ENCODE assay signal across 2 cellular contexts in the genomic region with DNA sequence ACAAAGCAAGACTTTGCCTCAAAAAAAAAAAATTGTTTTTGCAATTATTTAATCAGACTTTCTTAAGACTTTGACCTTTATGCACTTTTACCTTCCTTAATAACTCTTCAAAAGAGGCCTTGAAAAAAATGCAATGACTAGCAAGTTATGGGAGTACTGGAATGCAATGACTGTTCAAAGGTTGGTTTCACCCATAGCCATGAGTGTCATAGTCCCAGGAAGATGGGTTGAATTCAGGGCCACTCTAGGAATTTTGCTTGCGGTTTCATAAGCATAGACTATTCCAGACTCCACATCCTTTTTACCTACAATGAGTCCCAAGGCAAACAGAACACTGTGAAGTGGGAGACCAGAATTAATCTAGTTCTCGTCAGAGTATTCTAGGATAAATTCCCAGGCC.
TF ChIP-seq lines count a peak whose summit lies in the region.

No MANE protein-coding gene starts in this region.

TF ChIP-seq in HepG2, 621 proteins besides CTCF, POLR2A, EP300 and RAD21 (continues in another document):
- TF ChIP-seq SALL1 (CRISPR knock-in tag; IDR thresholded peaks at IDR 0.05): peak; percentile 14; the same call in 1 of the 2 replicates
- no peak for TF ChIP-seq ATRX (CRISPR knock-in tag; IDR thresholded peaks at IDR 0.05; ENCODE audit: borderline replicate concordance)
- TF ChIP-seq, protein P1, sequence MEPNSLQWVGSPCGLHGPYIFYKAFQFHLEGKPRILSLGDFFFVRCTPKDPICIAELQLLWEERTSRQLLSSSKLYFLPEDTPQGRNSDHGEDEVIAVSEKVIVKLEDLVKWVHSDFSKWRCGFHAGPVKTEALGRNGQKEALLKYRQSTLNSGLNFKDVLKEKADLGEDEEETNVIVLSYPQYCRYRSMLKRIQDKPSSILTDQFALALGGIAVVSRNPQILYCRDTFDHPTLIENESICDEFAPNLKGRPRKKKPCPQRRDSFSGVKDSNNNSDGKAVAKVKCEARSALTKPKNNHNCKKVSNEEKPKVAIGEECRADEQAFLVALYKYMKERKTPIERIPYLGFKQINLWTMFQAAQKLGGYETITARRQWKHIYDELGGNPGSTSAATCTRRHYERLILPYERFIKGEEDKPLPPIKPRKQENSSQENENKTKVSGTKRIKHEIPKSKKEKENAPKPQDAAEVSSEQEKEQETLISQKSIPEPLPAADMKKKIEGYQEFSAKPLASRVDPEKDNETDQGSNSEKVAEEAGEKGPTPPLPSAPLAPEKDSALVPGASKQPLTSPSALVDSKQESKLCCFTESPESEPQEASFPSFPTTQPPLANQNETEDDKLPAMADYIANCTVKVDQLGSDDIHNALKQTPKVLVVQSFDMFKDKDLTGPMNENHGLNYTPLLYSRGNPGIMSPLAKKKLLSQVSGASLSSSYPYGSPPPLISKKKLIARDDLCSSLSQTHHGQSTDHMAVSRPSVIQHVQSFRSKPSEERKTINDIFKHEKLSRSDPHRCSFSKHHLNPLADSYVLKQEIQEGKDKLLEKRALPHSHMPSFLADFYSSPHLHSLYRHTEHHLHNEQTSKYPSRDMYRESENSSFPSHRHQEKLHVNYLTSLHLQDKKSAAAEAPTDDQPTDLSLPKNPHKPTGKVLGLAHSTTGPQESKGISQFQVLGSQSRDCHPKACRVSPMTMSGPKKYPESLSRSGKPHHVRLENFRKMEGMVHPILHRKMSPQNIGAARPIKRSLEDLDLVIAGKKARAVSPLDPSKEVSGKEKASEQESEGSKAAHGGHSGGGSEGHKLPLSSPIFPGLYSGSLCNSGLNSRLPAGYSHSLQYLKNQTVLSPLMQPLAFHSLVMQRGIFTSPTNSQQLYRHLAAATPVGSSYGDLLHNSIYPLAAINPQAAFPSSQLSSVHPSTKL (CRISPR knock-in tag; IDR thresholded peaks at IDR 0.05): peak; percentile 42; the same call in 1 of the 2 replicates
- TF ChIP-seq NFYB (CRISPR knock-in tag; IDR thresholded peaks at IDR 0.05): no peak
- 0 out of 4 replicates have a peak, but pooled peaks of 1 of the 2 experiments have one; percentile 17 for TF ChIP-seq NR2F1 (CRISPR knock-in tag; IDR thresholded peaks at IDR 0.05)
- no peak for TF ChIP-seq ZNF251 (CRISPR knock-in tag; IDR thresholded peaks at IDR 0.05)
- no peak for TF ChIP-seq ZNF44 (CRISPR knock-in tag; IDR thresholded peaks at IDR 0.05)
- no peak for TF ChIP-seq IRF2 (CRISPR knock-in tag; IDR thresholded peaks at IDR 0.05)
- no peak for TF ChIP-seq ZNF547 (CRISPR knock-in tag; IDR thresholded peaks at IDR 0.05)
- TF ChIP-seq ZNF629 (CRISPR knock-in tag; conservative IDR thresholded peaks at IDR 0.05): peak; percentile 70
- TF ChIP-seq SOX5 (CRISPR knock-in tag; IDR thresholded peaks at IDR 0.05; ENCODE audit: borderline replicate concordance): no peak
- TF ChIP-seq, protein P2, sequence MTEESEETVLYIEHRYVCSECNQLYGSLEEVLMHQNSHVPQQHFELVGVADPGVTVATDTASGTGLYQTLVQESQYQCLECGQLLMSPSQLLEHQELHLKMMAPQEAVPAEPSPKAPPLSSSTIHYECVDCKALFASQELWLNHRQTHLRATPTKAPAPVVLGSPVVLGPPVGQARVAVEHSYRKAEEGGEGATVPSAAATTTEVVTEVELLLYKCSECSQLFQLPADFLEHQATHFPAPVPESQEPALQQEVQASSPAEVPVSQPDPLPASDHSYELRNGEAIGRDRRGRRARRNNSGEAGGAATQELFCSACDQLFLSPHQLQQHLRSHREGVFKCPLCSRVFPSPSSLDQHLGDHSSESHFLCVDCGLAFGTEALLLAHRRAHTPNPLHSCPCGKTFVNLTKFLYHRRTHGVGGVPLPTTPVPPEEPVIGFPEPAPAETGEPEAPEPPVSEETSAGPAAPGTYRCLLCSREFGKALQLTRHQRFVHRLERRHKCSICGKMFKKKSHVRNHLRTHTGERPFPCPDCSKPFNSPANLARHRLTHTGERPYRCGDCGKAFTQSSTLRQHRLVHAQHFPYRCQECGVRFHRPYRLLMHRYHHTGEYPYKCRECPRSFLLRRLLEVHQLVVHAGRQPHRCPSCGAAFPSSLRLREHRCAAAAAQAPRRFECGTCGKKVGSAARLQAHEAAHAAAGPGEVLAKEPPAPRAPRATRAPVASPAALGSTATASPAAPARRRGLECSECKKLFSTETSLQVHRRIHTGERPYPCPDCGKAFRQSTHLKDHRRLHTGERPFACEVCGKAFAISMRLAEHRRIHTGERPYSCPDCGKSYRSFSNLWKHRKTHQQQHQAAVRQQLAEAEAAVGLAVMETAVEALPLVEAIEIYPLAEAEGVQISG (CRISPR knock-in tag; IDR thresholded peaks at IDR 0.05): peak; percentile 40; the same call in 1 of the 2 replicates
- peak; percentile 2 to 30; a peak in 1 of 4 replicates for TF ChIP-seq MAFK (conservative IDR thresholded peaks at IDR 0.05 in 1 of 2, IDR thresholded peaks at IDR 0.05 in 1 of 2; ENCODE audit: low read length in 2 of 2)
- peak; percentile 23 for TF ChIP-seq TEAD3 (CRISPR knock-in tag; optimal IDR thresholded peaks at IDR 0.05; ENCODE audit: borderline replicate concordance)
- TF ChIP-seq, protein P3, sequence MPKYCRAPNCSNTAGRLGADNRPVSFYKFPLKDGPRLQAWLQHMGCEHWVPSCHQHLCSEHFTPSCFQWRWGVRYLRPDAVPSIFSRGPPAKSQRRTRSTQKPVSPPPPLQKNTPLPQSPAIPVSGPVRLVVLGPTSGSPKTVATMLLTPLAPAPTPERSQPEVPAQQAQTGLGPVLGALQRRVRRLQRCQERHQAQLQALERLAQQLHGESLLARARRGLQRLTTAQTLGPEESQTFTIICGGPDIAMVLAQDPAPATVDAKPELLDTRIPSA (CRISPR knock-in tag; IDR thresholded peaks at IDR 0.05; ENCODE audit: borderline replicate concordance): no peak
- peak; percentile 26; the same call in 1 of the 2 replicates for TF ChIP-seq RARA (CRISPR knock-in tag; IDR thresholded peaks at IDR 0.05)
- TF ChIP-seq KLF16 (CRISPR knock-in tag; IDR thresholded peaks at IDR 0.05): no peak
- TF ChIP-seq HNF4G (IDR thresholded peaks at IDR 0.05; ENCODE audit: borderline replicate concordance, low read depth, low read length): peak; percentile 83
- TF ChIP-seq HNF4G (CRISPR knock-in tag; IDR thresholded peaks at IDR 0.05; ENCODE audit: borderline replicate concordance, low read depth): no peak
- no peak for TF ChIP-seq XRCC5 (optimal IDR thresholded peaks at IDR 0.05; ENCODE audit: low read length)
- TF ChIP-seq ZNF570 (CRISPR knock-in tag; IDR thresholded peaks at IDR 0.05; ENCODE audit: borderline replicate concordance): no peak
- TF ChIP-seq CCAR2 (optimal IDR thresholded peaks at IDR 0.05; ENCODE audit: low read depth, low read length): no peak
- TF ChIP-seq ZNF343 (CRISPR knock-in tag; IDR thresholded peaks at IDR 0.05): no peak

TF ChIP-seq in SK-N-SH, 30 proteins besides CTCF, POLR2A, EP300 and RAD21:
- TF ChIP-seq MXI1 (IDR thresholded peaks at IDR 0.05; ENCODE audit: low read depth, low read length): no peak
- TF ChIP-seq, protein P4, sequence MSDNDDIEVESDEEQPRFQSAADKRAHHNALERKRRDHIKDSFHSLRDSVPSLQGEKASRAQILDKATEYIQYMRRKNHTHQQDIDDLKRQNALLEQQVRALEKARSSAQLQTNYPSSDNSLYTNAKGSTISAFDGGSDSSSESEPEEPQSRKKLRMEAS (IDR thresholded peaks at IDR 0.05; ENCODE audit: low read depth): no peak
- TF ChIP-seq, protein P5, sequence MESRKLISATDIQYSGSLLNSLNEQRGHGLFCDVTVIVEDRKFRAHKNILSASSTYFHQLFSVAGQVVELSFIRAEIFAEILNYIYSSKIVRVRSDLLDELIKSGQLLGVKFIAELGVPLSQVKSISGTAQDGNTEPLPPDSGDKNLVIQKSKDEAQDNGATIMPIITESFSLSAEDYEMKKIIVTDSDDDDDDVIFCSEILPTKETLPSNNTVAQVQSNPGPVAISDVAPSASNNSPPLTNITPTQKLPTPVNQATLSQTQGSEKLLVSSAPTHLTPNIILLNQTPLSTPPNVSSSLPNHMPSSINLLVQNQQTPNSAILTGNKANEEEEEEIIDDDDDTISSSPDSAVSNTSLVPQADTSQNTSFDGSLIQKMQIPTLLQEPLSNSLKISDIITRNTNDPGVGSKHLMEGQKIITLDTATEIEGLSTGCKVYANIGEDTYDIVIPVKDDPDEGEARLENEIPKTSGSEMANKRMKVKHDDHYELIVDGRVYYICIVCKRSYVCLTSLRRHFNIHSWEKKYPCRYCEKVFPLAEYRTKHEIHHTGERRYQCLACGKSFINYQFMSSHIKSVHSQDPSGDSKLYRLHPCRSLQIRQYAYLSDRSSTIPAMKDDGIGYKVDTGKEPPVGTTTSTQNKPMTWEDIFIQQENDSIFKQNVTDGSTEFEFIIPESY (IDR thresholded peaks at IDR 0.05; ENCODE audit: borderline replicate concordance, low read depth): no peak
- TF ChIP-seq FOXJ3 (CRISPR knock-in tag; IDR thresholded peaks at IDR 0.05): no peak
- TF ChIP-seq TCF12 (IDR thresholded peaks at IDR 0.05): no peak
- TF ChIP-seq RFX5 (IDR thresholded peaks at IDR 0.05; ENCODE audit: low read length): no peak
- no peak for TF ChIP-seq SIN3A (IDR thresholded peaks at IDR 0.05; ENCODE audit: borderline replicate concordance, low read depth, low read length)
- TF ChIP-seq GABPA (IDR thresholded peaks at IDR 0.05; ENCODE audit: low read depth): no peak
- no peak for TF ChIP-seq GATA2 (CRISPR knock-in tag; IDR thresholded peaks at IDR 0.05)
- no peak for TF ChIP-seq TAF1 (IDR thresholded peaks at IDR 0.05; ENCODE audit: borderline replicate concordance, low read depth, low read length)
